13 cellular contexts compared by ENCODE assay signal in the genomic region with DNA sequence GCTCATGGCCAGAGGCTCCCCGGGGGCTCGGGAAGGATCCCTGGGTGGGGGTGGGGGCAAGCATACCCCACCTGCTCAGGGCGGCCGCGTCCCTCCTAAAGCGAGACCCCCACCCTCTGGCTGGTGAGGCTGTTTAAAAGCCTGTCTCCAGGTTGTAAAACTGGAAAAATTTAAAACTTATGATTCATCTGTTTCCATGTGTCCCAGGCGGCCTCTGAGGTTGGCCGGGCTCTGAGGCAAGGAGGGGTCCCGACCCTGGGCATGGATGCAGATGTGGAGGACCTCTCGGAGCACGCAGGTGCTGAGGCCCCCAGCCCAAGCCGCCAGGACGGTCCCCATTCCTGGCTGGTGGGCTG. TPM values are rescaled to one million over a fixed set of nuclear protein-coding genes. Genes with fewer than 3 reads are reported as not detected.
A peak's percentile ranks its signal among the peaks of the same experiment; 100 is the strongest.
DNase-seq lines count a peak whose midpoint lies in the region; ATAC-seq, FAIRE-seq and TF ChIP-seq lines count a peak whose summit lies in the region.
"Had no signal": no experiment of that assay in that cellular context is flagged by ENCODE, and none has a peak within 500 bp of the region (broad histone marks: within the 10 kb centered on the region; RNA-seq: fewer than 3 reads in every experiment).

No MANE protein-coding gene starts in this region.

- H3K56ac ChIP-seq in H1 (replicated peaks; ENCODE audit: insufficient read length, low read depth, low read length): no peak overlapping the region

- H2BK20ac ChIP-seq in H1 (ENCODE audit: low read length): no peak overlapping the region

- no peak overlapping the region for H3K4ac ChIP-seq in H1 (replicated peaks; ENCODE audit: insufficient read length, low read depth, low read length)

- H2BK12ac ChIP-seq in H1 (ENCODE audit: low read depth, low read length): 0 out of 2 replicates have a peak overlapping the region, but pooled peaks have one; percentile 50

- TF ChIP-seq POLR2A in H1 (IDR thresholded peaks at IDR 0.05; ENCODE audit: control extremely low read depth in 1 of 2, low read depth in 2 of 2, low read length in 2 of 2): no peak
- no peak for TF ChIP-seq POLR2A in stomach (IDR thresholded peaks at IDR 0.05)

- 0 out of 2 replicates have a peak overlapping the region, but pooled peaks have one; percentile 82 for H4K8ac ChIP-seq in H1 (ENCODE audit: extremely low read depth, insufficient read depth, low read length)

- peaks cover 2% of the 10 kb centered on the region; the same call in 1 of the 2 replicates for H3K23me2 ChIP-seq in H1 (ENCODE audit: low read depth, low read length)

- intact Hi-C loops in Right ventricle myocardium superior (cut with DNase I): no loop called here
- intact Hi-C loops in ascending aorta (cut with DNase I): no loop called here
- intact Hi-C loops in stomach (cut with DNase I; ENCODE audit: low total_unique reads): no loop called here

- no peak for FAIRE-seq in H1 (lab: Jason Lieb, UNC)
- FAIRE-seq: G401.6, GM12891 had no signal

- H2BK15ac ChIP-seq in H1 (ENCODE audit: low read length): no peak overlapping the region

- no peak overlapping the region for H3K14ac ChIP-seq in H1 (ENCODE audit: insufficient read length)

- ATAC-seq in Right ventricle myocardium superior (ENCODE audit: poor library complexity) (no peak), HG02571 (IDR thresholded peaks at IDR 0.05; ENCODE audit: unreplicated experiment) (no peak)

- no peak overlapping the region for H3K4me3 ChIP-seq in right atrium auricular region
- peak overlapping the region; percentile 28; the same call in 1 of the 2 replicates for H3K4me3 ChIP-seq in HUES6 (ENCODE audit: low read depth, low read length)
- peak overlapping the region in 1 of 4 experiments; percentile 41; a peak in 1 of 8 replicates for H3K4me3 ChIP-seq in H1 (ENCODE audit: extremely low read depth in 1 of 4, insufficient read depth in 2 of 4, low read depth in 3 of 4, low read length in 4 of 4)
- no peak overlapping the region for H3K4me3 ChIP-seq in ascending aorta
- H3K4me3 ChIP-seq in stomach: no peak overlapping the region

- H2BK120ac ChIP-seq in H1 (replicated peaks; ENCODE audit: low read depth, low read length): no peak overlapping the region

- no peak overlapping the region for H4K91ac ChIP-seq in H1 (replicated peaks; ENCODE audit: insufficient read length, low read length)

- H3K18ac ChIP-seq in H1 (ENCODE audit: extremely low read depth, low read length): peak overlapping the region; percentile 87

- no peaks in the 10 kb centered on the region for H4K20me1 ChIP-seq in H1 (replicated peaks in 1 of 2; ENCODE audit: control insufficient read depth in 1 of 2, insufficient read depth in 2 of 2, low read length in 2 of 2)

- no peak overlapping the region for H3K23ac ChIP-seq in H1 (ENCODE audit: insufficient read length)

- no peaks in the 10 kb centered on the region for H3K79me2 ChIP-seq in H1 (ENCODE audit: control insufficient read depth in 1 of 2, insufficient read depth in 2 of 2, low read length in 2 of 2)

- 33% methylated on average over 11 of the region's 13 CpGs; no CpG with 5 or more reads in 1 of the 2 experiments for WGBS in H1 (ENCODE audit: extremely low coverage in 1 of 2, insufficient coverage in 1 of 2, insufficient read length in 1 of 2, insufficient replicate concordance in 2 of 2, low coverage in 1 of 2, low lambda C conversion rate in 2 of 2, missing lambda C conversion rate in 1 of 2), 2 experiments
- 39 to 56% (median 52%) methylated on average over 11 to 13 of the region's 13 CpGs for WGBS in stomach, 5 donors

- POLR2A ChIA-PET in H1 (lab: Charles Lee; ENCODE audit: partially characterized antibody): no interaction called here

- no peaks in the 10 kb centered on the region for H3K79me1 ChIP-seq in H1 (ENCODE audit: low read depth, low read length)

- DNase-seq in Right ventricle myocardium superior: peak; percentile 23
- DNase-seq in right atrium auricular region (ENCODE audit: low spot score): no peak
- no peak for DNase-seq in H1 (ENCODE audit: low read depth in 1 of 2, low spot score in 2 of 2)
- DNase-seq in ascending aorta (ENCODE audit: low spot score in 2 of 2): no peak
- no peak for DNase-seq in stomach
- DNase-seq: 8988T; CD4-positive, alpha-beta memory T cell; DMS153 had no signal

- no peak overlapping the region for H2BK5ac ChIP-seq in H1 (ENCODE audit: low read depth, low read length)

- no peak for TF ChIP-seq RAD21 in H1 (IDR thresholded peaks at IDR 0.05 in 1 of 2, conservative IDR thresholded peaks at IDR 0.05 in 1 of 2; ENCODE audit: low read depth in 2 of 2, low read length in 2 of 2)

- no peak overlapping the region for H4K5ac ChIP-seq in H1 (ENCODE audit: insufficient read length, low read depth, low read length)

- CTCF ChIA-PET in H1 (lab: Charles Lee; ENCODE audit: partially characterized antibody): interaction anchor here (1.1 to 3.1 kb wide), 8 partner anchors 9 to 142 kb away, joined by 3 to 10 read pairs (median 6); no protein-coding TSS in a partner anchor

- H3K9ac ChIP-seq in HUES6 (ENCODE audit: low read length) (no peak overlapping the region), H1 (replicated peaks in 1 of 4; ENCODE audit: extremely low read depth in 1 of 4, low read depth in 3 of 4, low read length in 3 of 4) (no peak overlapping the region)

- no peak for TF ChIP-seq CTCF in right atrium auricular region (IDR thresholded peaks at IDR 0.05)
- no peak for TF ChIP-seq CTCF in H1 (IDR thresholded peaks at IDR 0.05; ENCODE audit: control extremely low read depth in 1 of 3, insufficient read depth in 1 of 3, low read depth in 1 of 3, low read length in 3 of 3)
- TF ChIP-seq CTCF in ascending aorta (IDR thresholded peaks at IDR 0.05): no peak
- no peak for TF ChIP-seq CTCF in stomach (IDR thresholded peaks at IDR 0.05)

- H3K27me3 ChIP-seq in right atrium auricular region (no peaks in the 10 kb centered on the region), HUES6 (ENCODE audit: control insufficient read depth, insufficient read depth, low read length) (no peaks in the 10 kb centered on the region), H1 (replicated peaks in 1 of 4; ENCODE audit: control insufficient read depth in 3 of 4, extremely low read depth in 1 of 4, insufficient read depth in 3 of 4, low read length in 3 of 4) (no peaks in the 10 kb centered on the region; a peak in 1 of 7 replicates), ascending aorta (no peaks in the 10 kb centered on the region), stomach (peaks cover 0 to 76% (median 26%) of the 10 kb centered on the region in 3 donors)

- no peak overlapping the region for H2AFZ ChIP-seq in H1 (ENCODE audit: low read length)

- H3K9me3 ChIP-seq in right atrium auricular region (no peaks in the 10 kb centered on the region), HUES6 (ENCODE audit: control insufficient read depth, insufficient read depth, low read depth, low read length) (no peaks in the 10 kb centered on the region), H1 (ENCODE audit: insufficient read depth in 2 of 2, low read depth in 1 of 2, low read length in 1 of 2) (no peaks in the 10 kb centered on the region), ascending aorta (no peaks in the 10 kb centered on the region), stomach (no peaks in the 10 kb centered on the region)

- no peak for TF ChIP-seq EP300 in H1 (IDR thresholded peaks at IDR 0.05; ENCODE audit: borderline replicate concordance in 1 of 2, low read depth in 2 of 2, low read length in 2 of 2)
- no peak for TF ChIP-seq EP300 in stomach (IDR thresholded peaks at IDR 0.05)

- peak overlapping the region; percentile 16 to 41; a peak in 3 of 4 replicates for H3K4me2 ChIP-seq in H1 (ENCODE audit: insufficient read depth in 1 of 2, low read depth in 2 of 2, low read length in 2 of 2)

- H3K36me3 ChIP-seq in right atrium auricular region (no peaks in the 10 kb centered on the region), HUES6 (ENCODE audit: control insufficient read depth, insufficient read depth, low read length) (no peaks in the 10 kb centered on the region), H1 (ENCODE audit: control insufficient read depth in 2 of 4, insufficient read depth in 4 of 4, low read length in 3 of 4) (no peaks in the 10 kb centered on the region), ascending aorta (no peaks in the 10 kb centered on the region), stomach (no peaks in the 10 kb centered on the region)

- H2AK5ac ChIP-seq in H1 (ENCODE audit: low read depth, low read length): no peak overlapping the region

- H3K4me1 ChIP-seq in right atrium auricular region (no peaks in the 10 kb centered on the region), HUES6 (ENCODE audit: control insufficient read depth, insufficient read depth, low read length) (peaks cover 29% of the 10 kb centered on the region), H1 (replicated peaks in 1 of 4; ENCODE audit: control insufficient read depth in 3 of 4, insufficient read depth in 4 of 4, low read length in 3 of 4) (peaks cover 3 to 25% (median 15%) of the 10 kb centered on the region in 4 experiments), ascending aorta (no peaks in the 10 kb centered on the region), stomach (peaks cover 0 to under 1% (median 0%) of the 10 kb centered on the region in 4 donors)

- no peak overlapping the region for H3K27ac ChIP-seq in right atrium auricular region
- no peak overlapping the region for H3K27ac ChIP-seq in HUES6 (ENCODE audit: low read depth, low read length)
- no peak overlapping the region for H3K27ac ChIP-seq in H1 (ENCODE audit: low read depth, low read length)
- no peak overlapping the region for H3K27ac ChIP-seq in ascending aorta
- H3K27ac ChIP-seq in stomach: no peak overlapping the region
- H3K27ac ChIP-seq: C4-2B had no signal

RNA-seq across cellular contexts. Expression of a gene that starts 24.2 kb away (rescaled TPM):
- total RNA-seq in Right ventricle myocardium superior: 16.4 TPM
- total RNA-seq in right atrium auricular region: 10 to 100 TPM; 20.3 to 29.3 TPM
- 34.9 and 35.3 TPM in 2 replicates for total RNA-seq in H1 (2021; fragmentation: NEBNext Ultra II Directional; extraction: Animal tissue kit (Norgen Biotek cat#: 25700))
- 22.3 and 36.1 TPM in 2 replicates for polyA plus RNA-seq in H1 (2011; rRNA removed)
- 29.7 TPM for polyA plus RNA-seq in H1 (2011; cell fraction: cytosol; rRNA removed)
- polyA plus RNA-seq in H1 (2011; cell fraction: nucleus; rRNA removed): 51.9 TPM
- polyA plus RNA-seq in H1 (2012, experiment 1 of 2): 27.3 to 39.7 TPM (median 36.4 TPM) in 4 replicates
- polyA plus RNA-seq in H1 (2012, experiment 2 of 2): 42.5 TPM
- 22.7 TPM for polyA plus RNA-seq in H1 (2013, experiment 1 of 2)
- 22.4 TPM for polyA plus RNA-seq in H1 (2013, experiment 2 of 2)
- polyA minus RNA-seq in H1 (2011; rRNA and poly(A)+ RNA removed): 16.0 TPM in 2 replicates
- 31.0 TPM for polyA minus RNA-seq in H1 (2011; cell fraction: cytosol; rRNA and poly(A)+ RNA removed)
- 33.8 TPM for polyA minus RNA-seq in H1 (2011; cell fraction: nucleus; rRNA and poly(A)+ RNA removed)
- total RNA-seq in ascending aorta: 80.3 TPM
- total RNA-seq in stomach: 100 to 1,000 TPM in 1 of 5 donors, 10 to 100 TPM in 4; 17.4 to 105 (median 30.3) TPM
- 10 to 100 TPM; 15.6 to 19.4 (median 16.6) TPM for polyA plus RNA-seq in stomach

RNA-seq across cellular contexts. Expression of a gene that starts 47.7 kb away (rescaled TPM):
- total RNA-seq in Right ventricle myocardium superior (30.8 TPM), right atrium auricular region (10 to 100 TPM; 49.1 to 55.5 TPM), ascending aorta (72.2 TPM), stomach (10 to 100 TPM in 4 of 5 donors, 1 to 10 TPM in 1; 9.5 to 69.2 (median 16.1) TPM)
- 13.6 and 14.0 TPM in 2 replicates for total RNA-seq in H1 (2021; fragmentation: NEBNext Ultra II Directional; extraction: Animal tissue kit (Norgen Biotek cat#: 25700))
- polyA plus RNA-seq in H1 (2011; rRNA removed) (8.3 and 14.9 TPM in 2 replicates), stomach (1 to 10 TPM; 4.1 to 7.0 (median 6.6) TPM)
- polyA plus RNA-seq in H1 (2011; cell fraction: cytosol; rRNA removed): 10.8 TPM
- 16.7 TPM for polyA plus RNA-seq in H1 (2011; cell fraction: nucleus; rRNA removed)
- 6.6 to 9.5 TPM (median 8.4 TPM) in 4 replicates for polyA plus RNA-seq in H1 (2012, experiment 1 of 2)
- polyA plus RNA-seq in H1 (2012, experiment 2 of 2): 5.6 TPM
- polyA plus RNA-seq in H1 (2013, experiment 1 of 2): 6.3 TPM
- polyA plus RNA-seq in H1 (2013, experiment 2 of 2): 6.3 TPM
- polyA minus RNA-seq in H1 (2011; rRNA and poly(A)+ RNA removed): 6.4 and 8.3 TPM in 2 replicates
- polyA minus RNA-seq in H1 (2011; cell fraction: cytosol; rRNA and poly(A)+ RNA removed): 12.7 TPM
- 10.0 TPM for polyA minus RNA-seq in H1 (2011; cell fraction: nucleus; rRNA and poly(A)+ RNA removed)
